Comparison of ENCODE assay signal across 8 cellular contexts in the genomic region with DNA sequence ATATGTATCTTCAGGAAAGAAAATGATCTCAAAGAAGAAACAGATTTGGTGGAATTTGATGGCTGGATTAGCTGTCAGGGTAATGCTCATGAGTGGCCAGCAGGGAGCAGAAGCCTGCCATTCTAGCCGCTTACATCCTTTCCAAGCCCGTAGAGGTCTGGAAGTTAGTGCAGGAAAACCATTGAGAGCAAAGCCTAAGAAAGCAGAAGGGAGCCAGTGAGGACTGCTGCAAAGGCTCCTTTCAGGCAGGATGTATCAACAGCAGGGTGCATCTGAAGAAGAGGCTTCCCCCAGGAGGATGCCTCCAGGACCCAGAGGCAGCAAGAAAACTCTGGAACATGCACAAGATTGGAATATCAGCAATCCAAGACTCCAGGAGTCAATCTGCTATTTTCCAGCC. TPM values are rescaled to one million over a fixed set of nuclear protein-coding genes. Genes with fewer than 3 reads are reported as not detected.
DNase-seq lines count a peak whose midpoint lies in the region; ATAC-seq and TF ChIP-seq lines count a peak whose summit lies in the region.

No MANE protein-coding gene starts in this region.

- CTCF ChIA-PET in Panc1 (lab: Charles Lee): interaction anchor here (1.0 to 1.4 kb wide), 2 partner anchors 43 to 503 kb away, joined by 4 to 12 read pairs; no protein-coding TSS in a partner anchor

- TF ChIP-seq CTCF in Panc1 (IDR thresholded peaks at IDR 0.05): peak; percentile 88
- peak; percentile 80 for TF ChIP-seq CTCF in astrocyte of the cerebellum (IDR thresholded peaks at IDR 0.05; ENCODE audit: low read depth, low read length, missing control alignments)

- H3K9ac ChIP-seq in HUES48 (ENCODE audit: low read depth, low read length): no peak overlapping the region

- H3K9me3 ChIP-seq in HUES48 (ENCODE audit: control insufficient read depth, insufficient read depth, low read length) (no peaks in the 10 kb centered on the region), Panc1 (ENCODE audit: control insufficient read depth, insufficient read depth, low read depth, low read length) (no peaks in the 10 kb centered on the region), right cardiac atrium (ENCODE audit: control insufficient read depth, low read length) (no peaks in the 10 kb centered on the region)

- peak; percentile 88 for DNase-seq in ELF-1 (ENCODE audit: low read depth, low spot score)
- DNase-seq in Panc1 (ENCODE audit: low read depth, low spot score): peak; percentile 51
- DNase-seq in astrocyte of the cerebellum (ENCODE audit: low read depth): peak; percentile 63
- peak; percentile 53 to 79 (median 66) for DNase-seq in right cardiac atrium
- peak; percentile 66 for DNase-seq in renal cortical epithelial cell (ENCODE audit: low read depth)

- H3K27ac ChIP-seq in HUES48 (ENCODE audit: low read depth, low read length) (peak overlapping the region; percentile 4), Panc1 (ENCODE audit: low read length) (no peak overlapping the region), right cardiac atrium (ENCODE audit: low read length) (no peak overlapping the region)

- in situ Hi-C loops in Panc1 (cut with HindIII; ENCODE audit: low pct_unique_long_range_greater_than_20kb, low sequenced_read_pairs): no loop called here
- in situ Hi-C loops in astrocyte of the cerebellum (cut with HindIII; ENCODE audit: low sequenced_read_pairs): no loop called here

- WGBS in right cardiac atrium: 2% methylated on average over 2 of the region's 2 CpGs

- H3K4me1 ChIP-seq in HUES48 (ENCODE audit: control insufficient read depth, insufficient read depth, low read length) (peaks cover 5% of the 10 kb centered on the region), Panc1 (ENCODE audit: control insufficient read depth, insufficient read depth, low read length) (no peaks in the 10 kb centered on the region), right cardiac atrium (ENCODE audit: control insufficient read depth, insufficient read depth, low read length) (peaks cover 2% of the 10 kb centered on the region)

- POLR2A ChIA-PET in Panc1 (lab: Charles Lee): no interaction called here

- intact Hi-C loops in Panc1 (cut with micrococcal nuclease; ENCODE audit: unreplicated experiment): loop anchor here (1.0 kb wide), 1 partner anchor 499 kb away; no protein-coding TSS in a partner anchor
- intact Hi-C loops in right cardiac atrium (cut with DNase I): loop anchor here (2.0 to 10.0 kb wide), 5 partner anchors 41 to 499 kb away; no protein-coding TSS in a partner anchor

- H3K36me3 ChIP-seq in HUES48 (ENCODE audit: control insufficient read depth, insufficient read depth, low read length) (no peaks in the 10 kb centered on the region), Panc1 (ENCODE audit: control insufficient read depth, insufficient read depth, low read length) (no peaks in the 10 kb centered on the region)

- no peak overlapping the region for H3K4me3 ChIP-seq in HUES48 (ENCODE audit: low read depth, low read length)
- no peak overlapping the region for H3K4me3 ChIP-seq in Panc1 (ENCODE audit: low read depth in 2 of 2, low read length in 2 of 2)
- H3K4me3 ChIP-seq in astrocyte of the cerebellum (ENCODE audit: low read depth, low read length): no peak overlapping the region
- H3K4me3 ChIP-seq in right cardiac atrium (ENCODE audit: low read length): no peak overlapping the region

- no peaks in the 10 kb centered on the region for H3K27me3 ChIP-seq in HUES48 (ENCODE audit: control insufficient read depth, insufficient read depth, low read length)
- H3K27me3 ChIP-seq in Panc1 (ENCODE audit: control insufficient read depth, insufficient read depth, low read length): no peaks in the 10 kb centered on the region; the same call in 1 of the 2 replicates
- H3K27me3 ChIP-seq in right cardiac atrium (ENCODE audit: control insufficient read depth, insufficient read depth): no peaks in the 10 kb centered on the region

- peak; percentile 97 for ATAC-seq in Panc1
- peak; percentile 91 to 95 for ATAC-seq in right cardiac atrium
- no peak for ATAC-seq in GM19023 (IDR thresholded peaks at IDR 0.05; ENCODE audit: unreplicated experiment)
- no peak for ATAC-seq in HG03442 (IDR thresholded peaks at IDR 0.05; ENCODE audit: unreplicated experiment)

- BruUV-seq in Panc1 (replicated peaks; lab: Mats Ljungman, UMichigan): no TSS peak

RNA-seq across cellular contexts. Expression of a gene that starts 22.9 kb away (rescaled TPM):
- total RNA-seq in Panc1 (2021; ENCODE audit: unreplicated experiment) (2.2 TPM), right cardiac atrium (10 to 100 TPM; 22.9 to 31.3 (median 24.2) TPM), renal cortical epithelial cell (22.7 and 47.9 TPM in 2 replicates)
- polyA plus RNA-seq in Panc1 (2012; ENCODE audit: insufficient read length): 0.53 TPM
- 12.4 TPM for polyA plus RNA-seq in right cardiac atrium

Comparison
In these comparisons a context has a peak if more than half of its experiments do, and no peak if none do; other contexts are left out.
1. ATAC-seq: peak in Panc1 (single experiment) and right cardiac atrium (2 of 2); none in GM19023 (single experiment) and HG03442 (single experiment).
2. Peak in every context shown above with its lines, with median percentiles within 50 percentile points of each other: DNase-seq.